Comparison of ENCODE assay signal across 1 cellular context in genomic region chr16:31536804-31537361, GRCh38.
TF ChIP-seq lines count a peak whose summit lies in the region.

No MANE protein-coding gene starts in this region.

TF ChIP-seq in WTC11, 78 proteins besides CTCF, POLR2A, EP300 and RAD21 (continued from another document):
- TF ChIP-seq ZNF425 (CRISPR knock-in tag; conservative IDR thresholded peaks at IDR 0.05), result no peak
- TF ChIP-seq IRF1 (CRISPR knock-in tag; IDR thresholded peaks at IDR 0.05), result no peak
